9 cellular contexts compared by ENCODE assay signal in genomic region chr21:25881524-25882376, GRCh38.
DNase-seq lines count a peak whose midpoint lies in the region; ATAC-seq and TF ChIP-seq lines count a peak whose summit lies in the region.
"Had no signal": no experiment of that assay in that cellular context is flagged by ENCODE, and none has a peak within 500 bp of the region (broad histone marks: within the 10 kb centered on the region; RNA-seq: fewer than 3 reads in every experiment).

No MANE protein-coding gene starts in this region.

- H2AFZ ChIP-seq in SU-DHL-6 (ENCODE audit: low read depth, low read length, severe bottlenecking), result peak overlapping the region; percentile 67

- in situ Hi-C loops in HAP-1 (cut with MboI; ENCODE audit: low sequenced_read_pairs), result loop anchor here (5.0 kb wide), 1 partner anchor 836 kb away; no protein-coding TSS in a partner anchor

- H3K9me3 Mint-ChIP-seq in activated naive CD8-positive, alpha-beta T cell treated with anti-CD3 and anti-CD28 coated beads, Interleukin-2, amount 50 U/mL, for 24 hours, result no peaks in the 10 kb centered on the region

- H3K9me3 ChIP-seq in HAP-1 (no peaks in the 10 kb centered on the region), SU-DHL-6 (ENCODE audit: insufficient read depth, low read length) (no peaks in the 10 kb centered on the region), left ventricle myocardium inferior (replicated peaks) (no peaks in the 10 kb centered on the region)

- H3K4me2 ChIP-seq in SU-DHL-6 (ENCODE audit: low read depth, low read length, poor library complexity, severe bottlenecking), result peak overlapping the region; percentile 37

- H4K20me1 ChIP-seq in SU-DHL-6 (ENCODE audit: low read depth, low read length), result no peaks in the 10 kb centered on the region

- H3K4me1 ChIP-seq in HAP-1 (no peaks in the 10 kb centered on the region), left ventricle myocardium inferior (peaks cover 18% of the 10 kb centered on the region)

- H3F3A ChIP-seq in SU-DHL-6 (ENCODE audit: insufficient read depth), result no peaks in the 10 kb centered on the region

- no peaks in the 10 kb centered on the region for H3K4me1 Mint-ChIP-seq in activated naive CD8-positive, alpha-beta T cell treated with anti-CD3 and anti-CD28 coated beads, Interleukin-2, amount 50 U/mL, for 24 hours

- peak; percentile 36 for ATAC-seq in activated naive CD8-positive, alpha-beta T cell treated with anti-CD3 and anti-CD28 coated beads, Interleukin-2, amount 50 U/mL, for 24 hours
- peak; percentile 86 for ATAC-seq in sciatic nerve

- peaks cover 21% of the 10 kb centered on the region for H3K36me3 ChIP-seq in HAP-1 (replicated peaks)
- no peaks in the 10 kb centered on the region for H3K36me3 ChIP-seq in SU-DHL-6 (ENCODE audit: low read length)
- peaks cover 17% of the 10 kb centered on the region for H3K36me3 ChIP-seq in left ventricle myocardium inferior

- no peak overlapping the region for H3K4me3 ChIP-seq in HAP-1
- no peak overlapping the region for H3K4me3 ChIP-seq in LNCaP clone FGC (ENCODE audit: low read depth, low read length)
- no peak overlapping the region for H3K4me3 ChIP-seq in SU-DHL-6 (ENCODE audit: insufficient read depth, low read length, poor library complexity, severe bottlenecking)
- no peak overlapping the region for H3K4me3 ChIP-seq in left ventricle myocardium inferior
- H3K4me3 ChIP-seq: skin epidermis had no signal

- H3K9me2 ChIP-seq in SU-DHL-6 (replicated peaks; ENCODE audit: insufficient read depth, low read length), result no peaks in the 10 kb centered on the region

- H3K27me3 ChIP-seq in HAP-1 (ENCODE audit: low read depth) (no peaks in the 10 kb centered on the region), SU-DHL-6 (ENCODE audit: low read length) (no peaks in the 10 kb centered on the region), left ventricle myocardium inferior (ENCODE audit: low read depth) (no peaks in the 10 kb centered on the region)

- TF ChIP-seq CTCF in LNCaP clone FGC (IDR thresholded peaks at IDR 0.05; ENCODE audit: control insufficient read depth, extremely low read depth, insufficient read depth) (peak; percentile 94), SU-DHL-6 (IDR thresholded peaks at IDR 0.05; ENCODE audit: insufficient read depth, low read length, poor library complexity, severe bottlenecking) (peak; percentile 94), left ventricle myocardium inferior (IDR thresholded peaks at IDR 0.05; ENCODE audit: borderline replicate concordance) (peak; percentile 97)

- H3K27me3 Mint-ChIP-seq in activated naive CD8-positive, alpha-beta T cell treated with anti-CD3 and anti-CD28 coated beads, Interleukin-2, amount 50 U/mL, for 24 hours, result no peaks in the 10 kb centered on the region

- H3K36me3 Mint-ChIP-seq in activated naive CD8-positive, alpha-beta T cell treated with anti-CD3 and anti-CD28 coated beads, Interleukin-2, amount 50 U/mL, for 24 hours (ENCODE audit: low read depth), result peaks cover 2% of the 10 kb centered on the region

- H3K79me2 ChIP-seq in SU-DHL-6 (ENCODE audit: insufficient read depth, low read length), result no peaks in the 10 kb centered on the region

- no peak overlapping the region for H3K9ac ChIP-seq in SU-DHL-6 (ENCODE audit: low read length)

- no peak overlapping the region for H3K27ac Mint-ChIP-seq in activated naive CD8-positive, alpha-beta T cell treated with anti-CD3 and anti-CD28 coated beads, Interleukin-2, amount 50 U/mL, for 24 hours

- intact Hi-C loops in left ventricle myocardium inferior (cut with micrococcal nuclease), result loop anchor here (5.0 to 10.0 kb wide), 2 partner anchors 286 to 833 kb away; no protein-coding TSS in a partner anchor
- intact Hi-C loops in sciatic nerve (cut with DNase I), result no loop called here

- H3K4me3 Mint-ChIP-seq in activated naive CD8-positive, alpha-beta T cell treated with anti-CD3 and anti-CD28 coated beads, Interleukin-2, amount 50 U/mL, for 24 hours, result no peak overlapping the region

- no peak overlapping the region for H3K27ac ChIP-seq in SU-DHL-6 (ENCODE audit: low read depth, low read length)
- H3K27ac ChIP-seq in left ventricle myocardium inferior (replicated peaks), result no peak overlapping the region
- H3K27ac ChIP-seq: skin epidermis had no signal

- DNase-seq in DMS153 treated with DMSO at 0.1 percent for 48 hours (lab: John Stamatoyannopoulos, UW; ENCODE audit: unreplicated experiment), result peak; percentile 8
- DNase-seq in DMS153 (lab: John Stamatoyannopoulos, UW), result no peak
- peak; percentile 41 to 78 for DNase-seq in HAP-1 (ENCODE audit: low spot score in 2 of 2)
- no peak for DNase-seq in LNCaP clone FGC (ENCODE audit: low read depth)
- DNase-seq in activated naive CD8-positive, alpha-beta T cell treated with anti-CD3 and anti-CD28 coated beads, Interleukin-2, amount 50 U/mL, for 24 hours, result peak; percentile 62
- peak; percentile 53 for DNase-seq in left ventricle myocardium inferior
- DNase-seq in sciatic nerve (ENCODE audit: low spot score), result peak; percentile 85

Comparison
In these comparisons a context has a peak if more than half of its experiments do, and no peak if none do; other contexts are left out.
1. DNase-seq: peak in DMS153 treated with DMSO at 0.1 percent for 48 hours (single experiment), HAP-1 (2 of 2), activated naive CD8-positive, alpha-beta T cell treated with anti-CD3 and anti-CD28 coated beads, Interleukin-2, amount 50 U/mL, for 24 hours (single experiment), left ventricle myocardium inferior (single experiment) and sciatic nerve (single experiment); none in DMS153 (single experiment) and LNCaP clone FGC (single experiment).
2. Peak in every context shown above with its lines, with median percentiles within 50 percentile points of each other: CTCF ChIP-seq.